12 cellular contexts compared by ENCODE assay signal in genomic region chr18:59547691-59548182, GRCh38.
DNase-seq lines count a peak whose midpoint lies in the region; ATAC-seq, FAIRE-seq and TF ChIP-seq lines count a peak whose summit lies in the region.
"Had no signal": no experiment of that assay in that cellular context is flagged by ENCODE, and none has a peak within 500 bp of the region (broad histone marks: within the 10 kb centered on the region; RNA-seq: fewer than 3 reads in every experiment).

No MANE protein-coding gene starts in this region.

- intact Hi-C loops in K562 (cut with micrococcal nuclease) (no loop called here), kidney (cut with DNase I) (no loop called here), esophagus muscularis mucosa (cut with DNase I) (no loop called here)

- peaks cover 18 to 19% of the 10 kb centered on the region in 2 experiments for H3K4me1 Mint-ChIP-seq in H9

- H3K4me3 ChIP-seq in AG04450 (ENCODE audit: low read depth, low read length): no peak overlapping the region; the same call in 1 of the 2 replicates
- H3K4me3 ChIP-seq in K562: no peak overlapping the region
- H3K4me3 ChIP-seq in kidney (ENCODE audit: low read length in 2 of 2): no peak overlapping the region
- no peak overlapping the region for H3K4me3 ChIP-seq in esophagus muscularis mucosa
- H3K4me3 ChIP-seq: lung had no signal

- no peaks in the 10 kb centered on the region for H3K9me1 ChIP-seq in K562 (ENCODE audit: control insufficient read depth, insufficient read depth, low read length)

- H3K56ac ChIP-seq in H9 (ENCODE audit: insufficient read length, low read depth, low read length): no peak overlapping the region

- no peak overlapping the region for H3K4ac ChIP-seq in H9 (ENCODE audit: low read depth, low read length)

- H3K79me2 ChIP-seq in H9 (ENCODE audit: insufficient read depth, low read length): no peaks in the 10 kb centered on the region
- no peaks in the 10 kb centered on the region for H3K79me2 ChIP-seq in K562 (ENCODE audit: control insufficient read depth, insufficient read depth, low read length)

- no TSS peak for BruUV-seq in K562 (replicated peaks; lab: Mats Ljungman, UMichigan)

- TF ChIP-seq RAD21 in K562 (CRISPR knock-in tag; conservative IDR thresholded peaks at IDR 0.05 in 1 of 2, IDR thresholded peaks at IDR 0.05 in 1 of 2): no peak

- no peak overlapping the region for H3K4me2 ChIP-seq in H9 (ENCODE audit: insufficient read depth, insufficient read length, low read length)
- H3K4me2 ChIP-seq in K562 (ENCODE audit: insufficient read depth, low read length): peak overlapping the region; percentile 19; the same call in 1 of the 2 replicates

- no peaks in the 10 kb centered on the region for H3K79me1 ChIP-seq in H9 (ENCODE audit: insufficient read depth, low read depth, low read length, poor library complexity, severe bottlenecking)

- H4K8ac ChIP-seq in H9 (replicated peaks; ENCODE audit: insufficient read length, low read depth, low read length): no peak overlapping the region

- no peaks in the 10 kb centered on the region; the same call in 1 of the 2 replicates for H3K27me3 Mint-ChIP-seq in H9 (ENCODE audit: low read depth)

- H3K27ac Mint-ChIP-seq in H9: no peak overlapping the region

- H3K9ac ChIP-seq in H9 (ENCODE audit: extremely low read depth, insufficient read length, low read length) (no peak overlapping the region), K562 (ENCODE audit: insufficient read depth in 1 of 2, low read depth in 2 of 2, low read length in 2 of 2) (no peak overlapping the region), kidney (ENCODE audit: low read length in 2 of 2) (no peak overlapping the region)

- peak; percentile 41; the same call in 1 of the 2 replicates for TF ChIP-seq CTCF in AG04450 (IDR thresholded peaks at IDR 0.05; ENCODE audit: low read depth, low read length)
- TF ChIP-seq CTCF in H9 (conservative IDR thresholded peaks at IDR 0.05): no peak
- 0 out of 6 replicates have a peak, but pooled peaks of 1 of the 3 experiments have one; percentile 3 for TF ChIP-seq CTCF in K562 (IDR thresholded peaks at IDR 0.05 in 2 of 3, conservative IDR thresholded peaks at IDR 0.05 in 1 of 3; ENCODE audit: insufficient read depth in 2 of 3, low read depth in 1 of 3, low read length in 3 of 3)
- TF ChIP-seq CTCF in kidney (IDR thresholded peaks at IDR 0.05; ENCODE audit: borderline replicate concordance, extremely low read depth, insufficient read depth): no peak
- TF ChIP-seq CTCF in esophagus muscularis mucosa (IDR thresholded peaks at IDR 0.05): peak in 1 of 3 experiments; percentile 4

- H2AFZ ChIP-seq in H9 (ENCODE audit: low read length) (no peak overlapping the region), K562 (ENCODE audit: low read depth, low read length) (peak overlapping the region; percentile 23; the same call in 1 of the 2 replicates)

- TF ChIP-seq POLR2A in K562 (conservative IDR thresholded peaks at IDR 0.05): no peak
- no peak for TF ChIP-seq POLR2A in esophagus muscularis mucosa (IDR thresholded peaks at IDR 0.05; ENCODE audit: low read depth)

- H2AK5ac ChIP-seq in H9 (ENCODE audit: insufficient read length, low read length): no peak overlapping the region

- no peaks in the 10 kb centered on the region for H4K20me1 ChIP-seq in H9 (ENCODE audit: control insufficient read depth, insufficient read depth, insufficient read length)
- no peaks in the 10 kb centered on the region for H4K20me1 ChIP-seq in K562 (replicated peaks; ENCODE audit: control insufficient read depth, insufficient read depth, low read length)

- H3K9me3 ChIP-seq in AG04450 (ENCODE audit: control insufficient read depth, insufficient read depth, low read length) (no peaks in the 10 kb centered on the region), H9 (ENCODE audit: control insufficient read depth, low read depth, low read length) (no peaks in the 10 kb centered on the region), K562 (replicated peaks; ENCODE audit: control insufficient read depth, insufficient read depth, low read depth, low read length) (no peaks in the 10 kb centered on the region), kidney (ENCODE audit: control insufficient read depth in 1 of 2, low read length in 2 of 2) (no peaks in the 10 kb centered on the region), esophagus muscularis mucosa (no peaks in the 10 kb centered on the region)

- H4K91ac ChIP-seq in H9 (ENCODE audit: insufficient read length, low read depth, low read length): no peak overlapping the region

- DNase-seq in AG04450 (ENCODE audit: low read depth, low spot score): peak; percentile 74
- DNase-seq in H9: peak; percentile 51
- DNase-seq in K562 (ENCODE audit: extremely low read depth in 1 of 4, low spot score in 3 of 4): peak in 3 of 4 experiments; percentile 6 to 17 (median 10)
- DNase-seq in kidney tubule cell (ENCODE audit: low spot score): peak; percentile 15
- DNase-seq in kidney: no peak
- no peak for DNase-seq in esophagus muscularis mucosa (ENCODE audit: extremely low spot score)
- DNase-seq: activated T-cell treated with anti-CD3 and anti-CD28 coated beads, Interleukin-2, amount 50 U/mL, for 4 hours; effector memory CD4-positive, alpha-beta T cell; NCI-H1436 treated with DMSO at 0.1 percent for 48 hours had no signal

- H3K23ac ChIP-seq in H9 (ENCODE audit: insufficient read length, low read depth, low read length): no peak overlapping the region

- CTCF ChIA-PET in AG04450 (lab: Charles Lee): interaction anchor here (0.9 to 1.4 kb wide), 4 partner anchors 83 to 276 kb away, joined by 3 to 10 read pairs (median 4); no protein-coding TSS in a partner anchor
- CTCF ChIA-PET in K562 (lab: Yijun Ruan, JAX; ENCODE audit: low intra/inter-chr PET ratio): no interaction called here

- H3K36me3 Mint-ChIP-seq in H9 (ENCODE audit: insufficient read depth in 1 of 3, low read depth in 3 of 3): no peaks in the 10 kb centered on the region

- H3T11ph ChIP-seq in H9 (ENCODE audit: low read length): no peak overlapping the region

- FAIRE-seq in K562 (lab: Jason Lieb, UNC): peak; percentile 11
- no peak for FAIRE-seq in kidney (lab: Jason Lieb, UNC)

- no peak overlapping the region for H3K18ac ChIP-seq in H9 (ENCODE audit: insufficient read length, low read depth, low read length)

- POLR2A ChIA-PET in AG04450 (lab: Yijun Ruan, JAX) (no interaction called here), K562 (lab: Yijun Ruan, JAX) (no interaction called here)

- no peaks in the 10 kb centered on the region for H3K23me2 ChIP-seq in H9 (ENCODE audit: insufficient read length, low read depth, low read length, poor library complexity, severe bottlenecking)

- TF ChIP-seq EP300 in K562 (IDR thresholded peaks at IDR 0.05; ENCODE audit: low read length) (no peak), esophagus muscularis mucosa (IDR thresholded peaks at IDR 0.05) (no peak)

- no peak overlapping the region for H2BK120ac ChIP-seq in H9 (ENCODE audit: low read depth, low read length, poor library complexity, severe bottlenecking)

- no peak overlapping the region for H2BK15ac ChIP-seq in H9 (ENCODE audit: low read depth, low read length)

- H3K27me3 ChIP-seq in AG04450 (ENCODE audit: control insufficient read depth, insufficient read depth, low read length) (no peaks in the 10 kb centered on the region), H9 (ENCODE audit: insufficient read depth, low read length) (no peaks in the 10 kb centered on the region), K562 (ENCODE audit: control insufficient read depth in 2 of 2, insufficient read depth in 2 of 2, low read length in 2 of 2) (no peaks in the 10 kb centered on the region), esophagus muscularis mucosa (no peaks in the 10 kb centered on the region)

- no peak overlapping the region for H3K4me3 Mint-ChIP-seq in H9
- H3K4me3 Mint-ChIP-seq: activated T-cell treated with anti-CD3 and anti-CD28 coated beads, Interleukin-2, amount 50 U/mL, for 4 hours had no signal

- H2BK5ac ChIP-seq in H9 (ENCODE audit: insufficient read length, low read length): no peak overlapping the region

- H2BK12ac ChIP-seq in H9 (ENCODE audit: insufficient read length, low read depth, low read length): no peak overlapping the region

- H3K36me3 ChIP-seq in K562 (ENCODE audit: control insufficient read depth, insufficient read depth, low read length): no peaks in the 10 kb centered on the region
- H3K36me3 ChIP-seq in kidney (ENCODE audit: control insufficient read depth in 1 of 2, insufficient read depth in 2 of 2, low read length in 2 of 2): no peaks in the 10 kb centered on the region
- no peaks in the 10 kb centered on the region for H3K36me3 ChIP-seq in esophagus muscularis mucosa

- no CpG with 5 or more reads among the region's 10 CpGs for WGBS in H9 (ENCODE audit: extremely low coverage, insufficient read length, low lambda C conversion rate)
- 3% methylated on average over 9 of the region's 10 CpGs for WGBS in K562 (ENCODE audit: insufficient coverage, low coverage, missing lambda C conversion rate)
- 40% methylated on average over 10 of the region's 10 CpGs for WGBS in esophagus muscularis mucosa

- ATAC-seq in K562 (no peak), HG03457 (IDR thresholded peaks at IDR 0.05; ENCODE audit: unreplicated experiment) (no peak), HG03135 (IDR thresholded peaks at IDR 0.05; ENCODE audit: unreplicated experiment) (no peak)
- ATAC-seq: activated T-cell treated with anti-CD3 and anti-CD28 coated beads, Interleukin-2, amount 50 U/mL, for 4 hours had no signal

- H3K4me1 ChIP-seq in H9 (ENCODE audit: insufficient read depth, low read length) (peaks cover 4% of the 10 kb centered on the region; the same call in 1 of the 2 replicates), K562 (replicated peaks in 1 of 2; ENCODE audit: control insufficient read depth in 2 of 2, insufficient read depth in 2 of 2, low read length in 2 of 2) (peaks cover 0 to 2% of the 10 kb centered on the region in 2 experiments; a peak in 1 of 5 replicates), kidney (ENCODE audit: control insufficient read depth in 1 of 2, insufficient read depth in 1 of 2, low read depth in 1 of 2, low read length in 2 of 2) (no peaks in the 10 kb centered on the region), esophagus muscularis mucosa (peaks cover 4 to 11% (median 8%) of the 10 kb centered on the region in 4 donors)

- no peak overlapping the region for H2BK20ac ChIP-seq in H9 (ENCODE audit: low read depth, low read length, poor library complexity, severe bottlenecking)

- H4K5ac ChIP-seq in H9 (ENCODE audit: insufficient read length, low read depth, low read length): no peak overlapping the region

- in situ Hi-C loops in K562 (cut with MboI): no loop called here

- H3K27ac ChIP-seq in AG04450 (ENCODE audit: low read depth, low read length) (peak overlapping the region; percentile 33), H9 (ENCODE audit: insufficient read length, low read depth, low read length) (no peak overlapping the region), K562 (ENCODE audit: extremely low read depth, low read depth, low read length) (no peak overlapping the region), kidney (ENCODE audit: low read depth in 2 of 2, low read length in 2 of 2) (no peak overlapping the region), esophagus muscularis mucosa (replicated peaks in 1 of 4) (no peak overlapping the region)

- no peak overlapping the region for H3K14ac ChIP-seq in H9 (ENCODE audit: insufficient read depth, low read length)

- H3K9me3 Mint-ChIP-seq in H9: no peaks in the 10 kb centered on the region
- H3K9me3 Mint-ChIP-seq: activated T-cell treated with anti-CD3 and anti-CD28 coated beads, Interleukin-2, amount 50 U/mL, for 4 hours had no signal

Comparison
In these comparisons a context has a peak if more than half of its experiments do, and no peak if none do; other contexts are left out.
1. DNase-seq: peak in AG04450 (single experiment), H9 (single experiment), K562 (3 of 4) and kidney tubule cell (single experiment); none in kidney (single experiment) and esophagus muscularis mucosa (single experiment).